ENCODE assay signal across 1 cellular context in the genomic region with DNA sequence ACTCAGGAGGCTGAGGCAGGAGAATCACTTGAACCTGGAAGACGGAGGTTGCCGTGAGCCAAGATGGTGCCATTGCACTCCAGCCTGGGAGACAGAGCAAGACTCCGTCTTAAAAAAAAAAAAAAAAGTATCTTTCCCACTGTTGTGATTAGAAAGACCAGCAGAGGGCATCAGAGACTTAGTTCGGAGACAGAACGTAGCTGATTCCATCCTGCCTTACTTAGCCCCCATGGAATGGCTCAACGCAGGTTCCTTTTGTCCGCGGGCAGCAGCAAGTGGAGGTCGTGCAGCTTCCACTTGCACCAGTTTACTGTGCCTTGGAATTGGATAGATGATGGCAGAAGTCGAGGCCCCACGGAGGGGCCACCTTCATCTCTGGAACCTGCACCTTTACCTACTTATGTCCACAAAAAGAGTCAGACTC.
TF ChIP-seq lines count a peak whose summit lies in the region.

No MANE protein-coding gene starts in this region.

TF ChIP-seq in endothelial cell of umbilical vein, 7 proteins besides CTCF, POLR2A, EP300 and RAD21:
- TF ChIP-seq MYC (IDR thresholded peaks at IDR 0.05; ENCODE audit: low read depth, low read length) (no peak), POLR2AphosphoS5 (IDR thresholded peaks at IDR 0.05; ENCODE audit: insufficient read depth, low read depth, low read length) (no peak), FOS (IDR thresholded peaks at IDR 0.05; ENCODE audit: borderline replicate concordance, insufficient read depth, low read length) (no peak)
